In genomic region chr6:15066433-15067337, GRCh38 we compare ENCODE assay signal across 1 cellular context.
TF ChIP-seq lines count a peak whose summit lies in the region.

No MANE protein-coding gene starts in this region.

TF ChIP-seq in SK-N-SH treated with all-trans-retinoic acid at 6 μM for 48 hours, 23 proteins besides CTCF, POLR2A, EP300 and RAD21 (continued from another document):
- TF ChIP-seq CREB5 (CRISPR knock-in tag; IDR thresholded peaks at IDR 0.05; ENCODE audit: low read depth) (no peak), SNAI2 (CRISPR knock-in tag; IDR thresholded peaks at IDR 0.05) (no peak)
